In the genomic region with DNA sequence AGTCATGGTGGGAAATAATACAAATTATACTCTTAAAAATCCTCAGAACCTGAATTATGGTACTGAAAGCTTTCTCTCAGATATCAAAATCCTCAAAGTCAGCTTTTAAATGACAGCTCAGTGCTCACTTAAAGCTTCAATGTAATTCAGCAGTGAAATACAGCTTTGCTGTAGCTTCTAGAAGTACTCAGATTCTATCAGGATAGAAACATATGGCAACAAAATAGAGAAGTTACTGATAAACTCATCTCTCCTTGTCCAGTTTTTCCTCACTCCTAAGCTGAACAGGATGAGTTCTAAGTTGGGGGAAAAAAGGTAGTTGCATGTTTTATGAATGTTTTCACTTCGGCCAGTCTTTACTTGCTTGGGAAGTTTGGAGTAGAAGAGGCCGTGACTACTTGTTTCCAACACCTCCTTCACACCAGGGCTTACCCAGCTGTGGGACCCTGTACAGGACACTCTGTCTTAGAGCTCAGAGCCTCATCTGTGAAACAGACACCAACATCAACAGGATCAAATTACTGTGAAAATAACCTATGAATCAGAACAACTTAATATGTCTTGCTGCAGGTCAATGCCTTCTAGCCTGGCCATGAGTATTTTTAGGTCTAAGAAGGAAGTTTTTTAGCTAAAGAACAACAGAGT, we compare ENCODE assay signal across 12 cellular contexts.
DNase-seq lines count a peak whose midpoint lies in the region; TF ChIP-seq lines count a peak whose summit lies in the region.
"Had no signal": no experiment of that assay in that cellular context is flagged by ENCODE, and none has a peak within 500 bp of the region (broad histone marks: within the 10 kb centered on the region; RNA-seq: fewer than 3 reads in every experiment).

No MANE protein-coding gene starts in this region.

- TF ChIP-seq CTCF in foreskin fibroblast (IDR thresholded peaks at IDR 0.05; ENCODE audit: low read depth, low read length) = no peak

- no peak overlapping the region for H3K4me3 ChIP-seq in foreskin fibroblast (ENCODE audit: low read depth in 1 of 2, low read length in 2 of 2)
- H3K4me3 ChIP-seq: BLaER1 treated with 17β-estradiol and CSF1 and Interleukin-3, amounts not matched to agents 10 nM and 100 nM; cardiac muscle cell; esophagus muscularis mucosa had no signal

- peak; percentile 77 for DNase-seq in DMS53 (lab: John Stamatoyannopoulos, UW)
- peak; percentile 69 for DNase-seq in NCI-H82 (lab: John Stamatoyannopoulos, UW)
- peak; percentile 27 to 48 for DNase-seq in foreskin fibroblast
- DNase-seq in T-helper 2 cell = no peak
- no peak for DNase-seq in activated CD4-positive, CD25-positive, alpha-beta regulatory T cell (lab: John Stamatoyannopoulos, UW)
- DNase-seq in activated naive CD4-positive, alpha-beta T cell treated with Interleukin-2 at 50 U/mL for 16 hours = no peak
- DNase-seq: islet precursor cell; NCI-H1417 treated with DMSO at 0.1 percent for 48 hours; stimulated activated CD4-positive, alpha-beta T cell treated with anti-CD3 and anti-CD28 coated beads, Interleukin-4, amount 100 ng/mL, for 1 hour had no signal

Comparison
In these comparisons a context has a peak if more than half of its experiments do, and no peak if none do; other contexts are left out.
1. DNase-seq: peak in DMS53 (single experiment), NCI-H82 (single experiment) and foreskin fibroblast (2 of 2); none in T-helper 2 cell (0 of 5), activated CD4-positive, CD25-positive, alpha-beta regulatory T cell (0 of 4) and activated naive CD4-positive, alpha-beta T cell treated with Interleukin-2 at 50 U/mL for 16 hours (single experiment).